Comparison of ENCODE assay signal across 8 cellular contexts in the genomic region with DNA sequence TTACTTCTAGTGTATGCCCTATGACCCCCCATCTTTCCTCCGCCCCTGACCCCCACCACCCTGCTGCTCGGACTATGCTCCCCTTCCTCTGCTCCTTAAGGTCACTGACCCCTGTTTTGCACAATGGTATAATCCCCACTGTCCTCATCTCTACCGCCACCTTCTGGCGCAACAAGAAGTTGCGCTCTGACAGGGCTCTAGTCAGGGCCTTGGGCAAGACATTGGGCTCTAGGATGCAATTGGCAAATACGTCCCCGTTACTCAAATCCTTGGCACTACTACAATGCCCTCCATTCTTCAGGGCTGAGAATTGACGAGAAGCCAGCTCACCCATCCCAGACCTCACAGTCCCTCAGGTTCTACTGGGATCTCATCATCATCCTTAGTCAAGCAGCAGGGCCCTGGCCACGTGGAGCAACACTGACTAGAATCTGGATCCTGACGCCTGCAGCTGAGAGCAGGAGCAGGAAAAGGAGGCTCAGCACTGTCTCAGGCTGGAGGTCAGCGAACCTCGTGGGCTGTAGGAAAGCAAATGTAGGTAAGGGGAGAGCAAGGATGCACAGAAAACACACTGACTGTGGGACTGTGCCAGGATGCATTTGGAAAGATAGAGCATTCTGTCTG. TPM values are rescaled to one million over a fixed set of nuclear protein-coding genes. Genes with fewer than 3 reads are reported as not detected.
DNase-seq lines count a peak whose midpoint lies in the region; ATAC-seq and TF ChIP-seq lines count a peak whose summit lies in the region.

No MANE protein-coding gene starts in this region.

- TF ChIP-seq CTCF in OCI-LY1 (IDR thresholded peaks at IDR 0.05; ENCODE audit: low read length) (peak; percentile 75), colonic mucosa (IDR thresholded peaks at IDR 0.05) (no peak), nephron progenitor cell (IDR thresholded peaks at IDR 0.05) (peak; percentile 28)

- H3F3A ChIP-seq in OCI-LY1 (ENCODE audit: insufficient read depth, low read length): no peaks in the 10 kb centered on the region

- H3K4me3 Mint-ChIP-seq in nephron progenitor cell: no peak overlapping the region

- no peaks in the 10 kb centered on the region for H3K9me3 Mint-ChIP-seq in nephron progenitor cell

- peak; percentile 92 for ATAC-seq in GM18519 (IDR thresholded peaks at IDR 0.05; ENCODE audit: low FRiP score, unreplicated experiment)
- ATAC-seq in HG02884 (IDR thresholded peaks at IDR 0.05; ENCODE audit: unreplicated experiment): peak; percentile 88

- H3K4me1 ChIP-seq in OCI-LY1 (ENCODE audit: insufficient read depth, low read length, severe bottlenecking) (no peaks in the 10 kb centered on the region), colonic mucosa (no peaks in the 10 kb centered on the region)

- no peaks in the 10 kb centered on the region for H4K20me1 ChIP-seq in OCI-LY1 (ENCODE audit: insufficient read depth, low read length)

- no peak overlapping the region for H3K27ac Mint-ChIP-seq in nephron progenitor cell

- H3K4me2 ChIP-seq in OCI-LY1 (ENCODE audit: low read length): peak overlapping the region; percentile 40; the same call in 1 of the 2 replicates

- H3K27me3 ChIP-seq in OCI-LY1 (ENCODE audit: insufficient read depth, low read length): peaks cover 8% of the 10 kb centered on the region; the same call in 1 of the 2 replicates
- no peaks in the 10 kb centered on the region for H3K27me3 ChIP-seq in colonic mucosa

- H3K4me1 Mint-ChIP-seq in nephron progenitor cell: no peaks in the 10 kb centered on the region

- H3K79me2 ChIP-seq in OCI-LY1 (ENCODE audit: insufficient read depth, low read length): no peaks in the 10 kb centered on the region

- H3K9me2 ChIP-seq in OCI-LY1 (ENCODE audit: low read depth, low read length): no peaks in the 10 kb centered on the region

- H3K27ac ChIP-seq in OCI-LY1 (ENCODE audit: low read depth, low read length, poor library complexity, severe bottlenecking) (no peak overlapping the region), colonic mucosa (no peak overlapping the region)

- H3K9me3 ChIP-seq in OCI-LY1 (ENCODE audit: low read length): no peaks in the 10 kb centered on the region
- no peaks in the 10 kb centered on the region for H3K9me3 ChIP-seq in colonic mucosa

- H3K9ac ChIP-seq in OCI-LY1 (ENCODE audit: low read length): no peak overlapping the region
- no peak overlapping the region for H3K9ac ChIP-seq in colonic mucosa (ENCODE audit: low read depth in 2 of 2, low read length in 2 of 2)

- no peaks in the 10 kb centered on the region for H3K36me3 Mint-ChIP-seq in nephron progenitor cell (ENCODE audit: low read depth)

- intact Hi-C loops in colonic mucosa (cut with DNase I): no loop called here

- peaks cover 9% of the 10 kb centered on the region for H3K27me3 Mint-ChIP-seq in nephron progenitor cell (ENCODE audit: low read depth, poor library complexity)

- H3K36me3 ChIP-seq in OCI-LY1 (ENCODE audit: insufficient read depth, low read length) (no peaks in the 10 kb centered on the region; the same call in 1 of the 2 replicates), colonic mucosa (no peaks in the 10 kb centered on the region)

- DNase-seq in Ammon's horn (ENCODE audit: low spot score): peak; percentile 28
- peak; percentile 54 for DNase-seq in colonic mucosa
- peak; percentile 16 for DNase-seq in nephron progenitor cell
- no peak for DNase-seq in mucosa of gallbladder (ENCODE audit: low spot score)
- DNase-seq in NCI-H1105 (lab: John Stamatoyannopoulos, UW): no peak

- H2AFZ ChIP-seq in OCI-LY1 (ENCODE audit: low read length): no peak overlapping the region

- H3K4me3 ChIP-seq in OCI-LY1 (ENCODE audit: low read depth, low read length, poor library complexity, severe bottlenecking) (peak overlapping the region; percentile 11), colonic mucosa (no peak overlapping the region)

RNA-seq across cellular contexts. Expression of gene LRIT2, which starts 10.6 kb away (rescaled TPM):
- total RNA-seq in colonic mucosa: not detected
- total RNA-seq in mucosa of gallbladder: not detected

RNA-seq across cellular contexts. Expression of gene CDHR1, which starts 20.4 kb away (rescaled TPM):
- total RNA-seq in colonic mucosa (100 to 1,000 TPM in 1 of 2 donors, 10 to 100 TPM in 1; 99.3 to 105 TPM), mucosa of gallbladder (0.66 TPM)

RNA-seq across cellular contexts. Expression of gene LRIT1, which starts 26.6 kb away (rescaled TPM):
- total RNA-seq in colonic mucosa (not detected), mucosa of gallbladder (not detected)

RNA-seq across cellular contexts. Expression of gene RGR, which starts 30.1 kb away (rescaled TPM):
- total RNA-seq in colonic mucosa (not detected), mucosa of gallbladder (not detected)

RNA-seq across cellular contexts. Expression of gene GPR15LG, which starts 41.1 kb away (rescaled TPM):
- total RNA-seq in colonic mucosa (100 to 1,000 TPM; 515 to 560 TPM), mucosa of gallbladder (0.32 TPM)

Comparison
In these comparisons a context has a peak if more than half of its experiments do, and no peak if none do; other contexts are left out.
1. DNase-seq: peak in Ammon's horn (single experiment), colonic mucosa (single experiment) and nephron progenitor cell (single experiment); none in mucosa of gallbladder (single experiment) and NCI-H1105 (single experiment).
2. RNA of gene CDHR1, which starts 20.4 kb away (total RNA-seq): 99.3 to 105 TPM in colonic mucosa; 0.66 TPM in mucosa of gallbladder (single experiment); every median in the first group is over 10 times any median in the second.